In the genomic region with DNA sequence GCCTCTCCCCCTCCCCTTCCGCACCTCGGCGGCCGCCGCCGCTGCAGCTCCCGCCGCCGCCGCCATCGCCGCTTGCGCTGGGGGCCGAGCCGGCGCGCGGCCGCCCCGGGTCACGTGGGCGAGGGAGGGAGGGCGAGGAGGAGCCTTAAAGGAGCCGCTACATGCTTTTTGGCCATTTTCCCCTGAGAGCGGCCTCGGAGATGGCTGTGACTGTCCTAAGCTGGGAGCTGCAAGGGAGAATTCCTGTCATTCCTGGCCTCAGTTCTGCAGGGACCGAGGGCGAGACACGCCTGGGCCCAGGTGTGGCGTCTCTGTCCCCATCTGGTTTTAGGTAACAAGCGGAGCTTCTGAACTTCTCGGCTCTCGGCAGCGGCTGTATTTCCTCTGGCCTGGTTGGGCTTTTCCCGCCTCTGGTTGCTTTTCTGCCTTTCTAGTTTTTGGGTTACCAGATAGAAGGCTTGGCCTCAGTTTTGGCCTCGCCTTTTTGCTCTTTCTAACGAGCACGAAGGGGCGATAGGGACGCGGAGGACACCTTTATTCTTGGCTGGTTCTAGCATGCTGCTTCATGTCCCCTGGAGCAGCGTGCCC, we compare ENCODE assay signal across 1 cellular context.
TF ChIP-seq lines count a peak whose summit lies in the region.

A gene (minus strand): TSS at position 87 of the 588 bp plus-strand sequence. CDS start 21 bp downstream, at position 66.

TF ChIP-seq in K562, 482 proteins besides CTCF, POLR2A, EP300 and RAD21 (continued from another document):
- TF ChIP-seq TOE1 (IDR thresholded peaks at IDR 0.05; ENCODE audit: borderline replicate concordance) (peak; percentile 94), TOE1 (CRISPR knock-in tag; IDR thresholded peaks at IDR 0.05; ENCODE audit: borderline replicate concordance, low read depth) (no peak), GTF2F1 (IDR thresholded peaks at IDR 0.05; ENCODE audit: low read depth, low read length) (peak; percentile 88; the same call in 1 of the 2 replicates), ARID1B (IDR thresholded peaks at IDR 0.05) (no peak), BCOR (IDR thresholded peaks at IDR 0.05) (0 out of 2 replicates have a peak, but pooled peaks have one; percentile 23), NBN (IDR thresholded peaks at IDR 0.05; ENCODE audit: low read depth) (0 out of 2 replicates have a peak, but pooled peaks have one; percentile 16), POLR2AphosphoS5 (IDR thresholded peaks at IDR 0.05; ENCODE audit: control insufficient read depth, insufficient read depth, low read depth, low read length) (peak; percentile 58), ZKSCAN1 (IDR thresholded peaks at IDR 0.05; ENCODE audit: low read depth, low read length) (0 out of 2 replicates have a peak, but pooled peaks have one; percentile 20), BDP1 (IDR thresholded peaks at IDR 0.05; ENCODE audit: insufficient read depth, insufficient read length) (no peak), STAT5A (IDR thresholded peaks at IDR 0.05; ENCODE audit: borderline replicate concordance, low read length) (no peak), KDM5B (IDR thresholded peaks at IDR 0.05; ENCODE audit: insufficient replicate concordance, low read depth, low read length) (peak; percentile 69), PTTG1 (tag; IDR thresholded peaks at IDR 0.05; ENCODE audit: low read depth) (no peak), FUS (optimal IDR thresholded peaks at IDR 0.05; ENCODE audit: low read depth, low read length) (no peak), NFXL1 (CRISPR knock-in tag; IDR thresholded peaks at IDR 0.05) (no peak), NUFIP1 (IDR thresholded peaks at IDR 0.05; ENCODE audit: partially characterized antibody) (no peak), OTX1 (CRISPR knock-in tag; IDR thresholded peaks at IDR 0.05) (peak; percentile 52; the same call in 1 of the 2 replicates), ZNF274 (IDR thresholded peaks at IDR 0.05; ENCODE audit: borderline replicate concordance, low read depth, low read length) (no peak), CREM (IDR thresholded peaks at IDR 0.05; ENCODE audit: low read depth) (peak; percentile 36; the same call in 1 of the 2 replicates)
- TF ChIP-seq, protein P1, sequence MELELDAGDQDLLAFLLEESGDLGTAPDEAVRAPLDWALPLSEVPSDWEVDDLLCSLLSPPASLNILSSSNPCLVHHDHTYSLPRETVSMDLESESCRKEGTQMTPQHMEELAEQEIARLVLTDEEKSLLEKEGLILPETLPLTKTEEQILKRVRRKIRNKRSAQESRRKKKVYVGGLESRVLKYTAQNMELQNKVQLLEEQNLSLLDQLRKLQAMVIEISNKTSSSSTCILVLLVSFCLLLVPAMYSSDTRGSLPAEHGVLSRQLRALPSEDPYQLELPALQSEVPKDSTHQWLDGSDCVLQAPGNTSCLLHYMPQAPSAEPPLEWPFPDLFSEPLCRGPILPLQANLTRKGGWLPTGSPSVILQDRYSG (tag; conservative IDR thresholded peaks at IDR 0.05; ENCODE audit: low read depth), result 0 out of 2 replicates have a peak, but pooled peaks have one; percentile 41
- TF ChIP-seq, protein P2, sequence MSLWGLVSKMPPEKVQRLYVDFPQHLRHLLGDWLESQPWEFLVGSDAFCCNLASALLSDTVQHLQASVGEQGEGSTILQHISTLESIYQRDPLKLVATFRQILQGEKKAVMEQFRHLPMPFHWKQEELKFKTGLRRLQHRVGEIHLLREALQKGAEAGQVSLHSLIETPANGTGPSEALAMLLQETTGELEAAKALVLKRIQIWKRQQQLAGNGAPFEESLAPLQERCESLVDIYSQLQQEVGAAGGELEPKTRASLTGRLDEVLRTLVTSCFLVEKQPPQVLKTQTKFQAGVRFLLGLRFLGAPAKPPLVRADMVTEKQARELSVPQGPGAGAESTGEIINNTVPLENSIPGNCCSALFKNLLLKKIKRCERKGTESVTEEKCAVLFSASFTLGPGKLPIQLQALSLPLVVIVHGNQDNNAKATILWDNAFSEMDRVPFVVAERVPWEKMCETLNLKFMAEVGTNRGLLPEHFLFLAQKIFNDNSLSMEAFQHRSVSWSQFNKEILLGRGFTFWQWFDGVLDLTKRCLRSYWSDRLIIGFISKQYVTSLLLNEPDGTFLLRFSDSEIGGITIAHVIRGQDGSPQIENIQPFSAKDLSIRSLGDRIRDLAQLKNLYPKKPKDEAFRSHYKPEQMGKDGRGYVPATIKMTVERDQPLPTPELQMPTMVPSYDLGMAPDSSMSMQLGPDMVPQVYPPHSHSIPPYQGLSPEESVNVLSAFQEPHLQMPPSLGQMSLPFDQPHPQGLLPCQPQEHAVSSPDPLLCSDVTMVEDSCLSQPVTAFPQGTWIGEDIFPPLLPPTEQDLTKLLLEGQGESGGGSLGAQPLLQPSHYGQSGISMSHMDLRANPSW (CRISPR knock-in tag; IDR thresholded peaks at IDR 0.05), result peak; percentile 63; the same call in 1 of the 2 replicates
- TF ChIP-seq, protein P3, sequence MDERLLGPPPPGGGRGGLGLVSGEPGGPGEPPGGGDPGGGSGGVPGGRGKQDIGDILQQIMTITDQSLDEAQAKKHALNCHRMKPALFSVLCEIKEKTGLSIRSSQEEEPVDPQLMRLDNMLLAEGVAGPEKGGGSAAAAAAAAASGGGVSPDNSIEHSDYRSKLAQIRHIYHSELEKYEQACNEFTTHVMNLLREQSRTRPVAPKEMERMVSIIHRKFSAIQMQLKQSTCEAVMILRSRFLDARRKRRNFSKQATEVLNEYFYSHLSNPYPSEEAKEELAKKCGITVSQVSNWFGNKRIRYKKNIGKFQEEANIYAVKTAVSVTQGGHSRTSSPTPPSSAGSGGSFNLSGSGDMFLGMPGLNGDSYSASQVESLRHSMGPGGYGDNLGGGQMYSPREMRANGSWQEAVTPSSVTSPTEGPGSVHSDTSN (CRISPR knock-in tag; IDR thresholded peaks at IDR 0.05; ENCODE audit: low read depth), result no peak
- TF ChIP-seq, protein P3 (tag; conservative IDR thresholded peaks at IDR 0.05; ENCODE audit: low read depth), result no peak
- TF ChIP-seq, protein P4, sequence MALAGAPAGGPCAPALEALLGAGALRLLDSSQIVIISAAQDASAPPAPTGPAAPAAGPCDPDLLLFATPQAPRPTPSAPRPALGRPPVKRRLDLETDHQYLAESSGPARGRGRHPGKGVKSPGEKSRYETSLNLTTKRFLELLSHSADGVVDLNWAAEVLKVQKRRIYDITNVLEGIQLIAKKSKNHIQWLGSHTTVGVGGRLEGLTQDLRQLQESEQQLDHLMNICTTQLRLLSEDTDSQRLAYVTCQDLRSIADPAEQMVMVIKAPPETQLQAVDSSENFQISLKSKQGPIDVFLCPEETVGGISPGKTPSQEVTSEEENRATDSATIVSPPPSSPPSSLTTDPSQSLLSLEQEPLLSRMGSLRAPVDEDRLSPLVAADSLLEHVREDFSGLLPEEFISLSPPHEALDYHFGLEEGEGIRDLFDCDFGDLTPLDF (CRISPR knock-in tag; IDR thresholded peaks at IDR 0.05), result no peak
- TF ChIP-seq, protein P5, sequence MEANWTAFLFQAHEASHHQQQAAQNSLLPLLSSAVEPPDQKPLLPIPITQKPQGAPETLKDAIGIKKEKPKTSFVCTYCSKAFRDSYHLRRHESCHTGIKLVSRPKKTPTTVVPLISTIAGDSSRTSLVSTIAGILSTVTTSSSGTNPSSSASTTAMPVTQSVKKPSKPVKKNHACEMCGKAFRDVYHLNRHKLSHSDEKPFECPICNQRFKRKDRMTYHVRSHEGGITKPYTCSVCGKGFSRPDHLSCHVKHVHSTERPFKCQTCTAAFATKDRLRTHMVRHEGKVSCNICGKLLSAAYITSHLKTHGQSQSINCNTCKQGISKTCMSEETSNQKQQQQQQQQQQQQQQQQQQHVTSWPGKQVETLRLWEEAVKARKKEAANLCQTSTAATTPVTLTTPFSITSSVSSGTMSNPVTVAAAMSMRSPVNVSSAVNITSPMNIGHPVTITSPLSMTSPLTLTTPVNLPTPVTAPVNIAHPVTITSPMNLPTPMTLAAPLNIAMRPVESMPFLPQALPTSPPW (CRISPR knock-in tag; IDR thresholded peaks at IDR 0.05), result peak; percentile 99
